ENCODE assay signal across 7 cellular contexts in genomic region chr7:29987821-29988317, GRCh38. TPM values are rescaled to one million over a fixed set of nuclear protein-coding genes. Genes with fewer than 3 reads are reported as not detected.
DNase-seq lines count a peak whose midpoint lies in the region; ATAC-seq and TF ChIP-seq lines count a peak whose summit lies in the region.

No MANE protein-coding gene starts in this region.

- in situ Hi-C loops in gastrocnemius medialis (cut with MboI; ENCODE audit: low sequenced_read_pairs in 4 of 4), result no loop called here

- POLR2A ChIA-PET in activated CD8-positive, alpha-beta T cell treated with anti-CD3 and anti-CD28 coated beads, Interleukin-2, amount 10 ng/mL, durations not matched to agents 7 days and 5 days (lab: Charles Lee), result interaction anchor here (0.7 to 1.3 kb wide), 2 partner anchors 29 to 34 kb away, joined by 3 read pairs; no protein-coding TSS in a partner anchor

- TF ChIP-seq CTCF in glutamatergic neuron (IDR thresholded peaks at IDR 0.05; ENCODE audit: partially characterized antibody, unreplicated experiment) (no peak), gastrocnemius medialis (IDR thresholded peaks at IDR 0.05 in 4 of 5, conservative IDR thresholded peaks at IDR 0.05 in 1 of 5) (no peak)

- intact Hi-C loops in gastrocnemius medialis (cut with DNase I; ENCODE audit: low total_unique reads), result no loop called here

- ATAC-seq in activated CD8-positive, alpha-beta T cell treated with anti-CD3 and anti-CD28 coated beads, Interleukin-2, amount 10 ng/mL, durations not matched to agents 7 days and 5 days, result no peak
- ATAC-seq in gastrocnemius medialis, result peak; percentile 46 to 53
- no peak for ATAC-seq in HG02763 (IDR thresholded peaks at IDR 0.05; ENCODE audit: unreplicated experiment)
- ATAC-seq in HG03460 (IDR thresholded peaks at IDR 0.05; ENCODE audit: unreplicated experiment), result no peak

- H3K4me3 ChIP-seq in HUES6 (ENCODE audit: low read depth, low read length) (peak overlapping the region; percentile 89), gastrocnemius medialis (peak overlapping the region in 1 of 4 donors; percentile 66)

- H3K27me3 ChIP-seq in HUES6 (ENCODE audit: control insufficient read depth, insufficient read depth, low read length) (no peaks in the 10 kb centered on the region), gastrocnemius medialis (peaks cover 13 to 41% (median 27%) of the 10 kb centered on the region in 3 donors)

- H3K27ac Mint-ChIP-seq in activated CD8-positive, alpha-beta T cell treated with anti-CD3 and anti-CD28 coated beads, Interleukin-2, amount 10 ng/mL, durations not matched to agents 7 days and 5 days, result no peak overlapping the region
- H3K27ac Mint-ChIP-seq in glutamatergic neuron (ENCODE audit: unreplicated experiment), result peak overlapping the region; percentile 96

- peaks cover 15% of the 10 kb centered on the region for H3K4me1 ChIP-seq in HUES6 (ENCODE audit: control insufficient read depth, insufficient read depth, low read length)
- no peaks in the 10 kb centered on the region for H3K4me1 ChIP-seq in gastrocnemius medialis

- H3K9ac ChIP-seq in HUES6 (ENCODE audit: low read length), result peak overlapping the region; percentile 93

- H3K27me3 Mint-ChIP-seq in activated CD8-positive, alpha-beta T cell treated with anti-CD3 and anti-CD28 coated beads, Interleukin-2, amount 10 ng/mL, durations not matched to agents 7 days and 5 days (ENCODE audit: low read depth), result peaks cover 45% of the 10 kb centered on the region
- H3K27me3 Mint-ChIP-seq in glutamatergic neuron (ENCODE audit: unreplicated experiment), result peaks cover 7% of the 10 kb centered on the region

- H3K36me3 ChIP-seq in HUES6 (ENCODE audit: control insufficient read depth, insufficient read depth, low read length) (0 out of 2 replicates have a peak, but pooled peaks cover 3% of the 10 kb centered on the region), gastrocnemius medialis (no peaks in the 10 kb centered on the region)

- peaks cover 3% of the 10 kb centered on the region for H3K9me3 Mint-ChIP-seq in activated CD8-positive, alpha-beta T cell treated with anti-CD3 and anti-CD28 coated beads, Interleukin-2, amount 10 ng/mL, durations not matched to agents 7 days and 5 days (ENCODE audit: insufficient read depth)
- peaks cover 12% of the 10 kb centered on the region for H3K9me3 Mint-ChIP-seq in glutamatergic neuron (ENCODE audit: unreplicated experiment)

- peaks cover 19% of the 10 kb centered on the region for H3K4me1 Mint-ChIP-seq in activated CD8-positive, alpha-beta T cell treated with anti-CD3 and anti-CD28 coated beads, Interleukin-2, amount 10 ng/mL, durations not matched to agents 7 days and 5 days (ENCODE audit: low read depth)
- H3K4me1 Mint-ChIP-seq in glutamatergic neuron (ENCODE audit: low read depth, unreplicated experiment), result peaks cover 6% of the 10 kb centered on the region

- H3K9me3 ChIP-seq in HUES6 (ENCODE audit: control insufficient read depth, insufficient read depth, low read depth, low read length), result peaks cover 3% of the 10 kb centered on the region; the same call in 1 of the 2 replicates
- H3K9me3 ChIP-seq in gastrocnemius medialis, result no peaks in the 10 kb centered on the region

- peak overlapping the region; percentile 74 for H3K4me3 Mint-ChIP-seq in activated CD8-positive, alpha-beta T cell treated with anti-CD3 and anti-CD28 coated beads, Interleukin-2, amount 10 ng/mL, durations not matched to agents 7 days and 5 days
- H3K4me3 Mint-ChIP-seq in glutamatergic neuron (ENCODE audit: unreplicated experiment), result peak overlapping the region; percentile 97

- H3K36me3 Mint-ChIP-seq in activated CD8-positive, alpha-beta T cell treated with anti-CD3 and anti-CD28 coated beads, Interleukin-2, amount 10 ng/mL, durations not matched to agents 7 days and 5 days (ENCODE audit: low read depth), result no peaks in the 10 kb centered on the region
- H3K36me3 Mint-ChIP-seq in glutamatergic neuron (ENCODE audit: unreplicated experiment), result peaks cover 6% of the 10 kb centered on the region

- H3K27ac ChIP-seq in HUES6 (ENCODE audit: low read depth, low read length) (peak overlapping the region; percentile 90), gastrocnemius medialis (peak overlapping the region in 3 of 4 donors; percentile 6 to 51 (median 17))

- peak; percentile 86 for DNase-seq in Daoy (ENCODE audit: low read depth)
- DNase-seq in activated CD8-positive, alpha-beta T cell treated with anti-CD3 and anti-CD28 coated beads, Interleukin-2, amount 10 ng/mL, durations not matched to agents 7 days and 5 days, result no peak
- DNase-seq in glutamatergic neuron, result no peak
- no peak for DNase-seq in gastrocnemius medialis

- TF ChIP-seq POLR2A in gastrocnemius medialis (IDR thresholded peaks at IDR 0.05), result no peak

- CTCF ChIA-PET in activated CD8-positive, alpha-beta T cell treated with anti-CD3 and anti-CD28 coated beads, Interleukin-2, amount 10 ng/mL, durations not matched to agents 7 days and 5 days (lab: Charles Lee), result interaction anchor here (0.9 to 2.1 kb wide), 3 partner anchors 41 to 75 kb away, joined by 3 to 4 read pairs (median 4); no protein-coding TSS in a partner anchor

RNA-seq across cellular contexts. Expression of gene SCRN1, which starts 1.7 kb away (rescaled TPM):
- 111 and 130 TPM in 2 replicates for total RNA-seq in Daoy (2014; rRNA removed; shearing (Covaris generic))
- 10 to 100 TPM; 12.0 to 12.2 TPM for total RNA-seq in activated CD8-positive, alpha-beta T cell treated with anti-CD3 and anti-CD28 coated beads, Interleukin-2, amount 10 ng/mL, durations not matched to agents 7 days and 5 days
- 168 TPM for total RNA-seq in glutamatergic neuron (ENCODE audit: unreplicated experiment)
- total RNA-seq in gastrocnemius medialis, result 1 to 10 TPM; 1.8 to 3.8 (median 2.7) TPM

RNA-seq across cellular contexts. Expression of gene FKBP14, which starts 38.6 kb away (rescaled TPM):
- total RNA-seq in Daoy (2014; rRNA removed; shearing (Covaris generic)), result 47.3 and 54.4 TPM in 2 replicates
- total RNA-seq in activated CD8-positive, alpha-beta T cell treated with anti-CD3 and anti-CD28 coated beads, Interleukin-2, amount 10 ng/mL, durations not matched to agents 7 days and 5 days, result 1 to 10 TPM; 4.2 to 5.4 TPM
- total RNA-seq in glutamatergic neuron (ENCODE audit: unreplicated experiment), result 6.8 TPM
- total RNA-seq in gastrocnemius medialis, result 1 to 10 TPM; 1.4 to 2.4 (median 1.5) TPM

RNA-seq across cellular contexts. Expression of gene PLEKHA8, which starts 40.3 kb away (rescaled TPM):
- total RNA-seq in Daoy (2014; rRNA removed; shearing (Covaris generic)), result 21.0 and 23.2 TPM in 2 replicates
- 10 to 100 TPM in 1 of 2 experiments, 1 to 10 TPM in 1; 8.9 to 11.5 TPM for total RNA-seq in activated CD8-positive, alpha-beta T cell treated with anti-CD3 and anti-CD28 coated beads, Interleukin-2, amount 10 ng/mL, durations not matched to agents 7 days and 5 days
- total RNA-seq in glutamatergic neuron (ENCODE audit: unreplicated experiment) (57.9 TPM), gastrocnemius medialis (1 to 10 TPM; 2.3 to 3.2 (median 2.6) TPM)

Comparison
In these comparisons a context has a peak if more than half of its experiments do, and no peak if none do; other contexts are left out.
1. ATAC-seq: peak in gastrocnemius medialis (2 of 2); none in activated CD8-positive, alpha-beta T cell treated with anti-CD3 and anti-CD28 coated beads, Interleukin-2, amount 10 ng/mL, durations not matched to agents 7 days and 5 days (single experiment), HG02763 (single experiment) and HG03460 (single experiment).